ENCODE assay signal across 19 cellular contexts in genomic region chr3:27022096-27022761, GRCh38.
DNase-seq lines count a peak whose midpoint lies in the region; ATAC-seq and TF ChIP-seq lines count a peak whose summit lies in the region.
"Had no signal": no experiment of that assay in that cellular context is flagged by ENCODE, and none has a peak within 500 bp of the region (broad histone marks: within the 10 kb centered on the region; RNA-seq: fewer than 3 reads in every experiment).

No MANE protein-coding gene starts in this region.

- H3K4me3 Mint-ChIP-seq in activated T-helper 1 cell treated with anti-CD3 and anti-CD28 coated beads, Interleukin-12 subunit alpha, Interleukin-12 subunit beta, Interleukin-2, Interleukin-4 antibody, amounts not matched to agents 30 ng/mL and 10 ng/mL and 1 ng/mL, durations not matched to agents 14 hours and 24 hours and 36 hours: no peak overlapping the region
- H3K4me3 Mint-ChIP-seq: central memory CD8-positive, alpha-beta T cell; T-cell had no signal

- H3K9me3 ChIP-seq in OCI-LY1 (ENCODE audit: low read length): no peaks in the 10 kb centered on the region

- no peaks in the 10 kb centered on the region for H3K27me3 Mint-ChIP-seq in activated T-helper 1 cell treated with anti-CD3 and anti-CD28 coated beads, Interleukin-12 subunit alpha, Interleukin-12 subunit beta, Interleukin-2, Interleukin-4 antibody, amounts not matched to agents 30 ng/mL and 10 ng/mL and 1 ng/mL, durations not matched to agents 14 hours and 24 hours and 36 hours (ENCODE audit: insufficient read depth)
- H3K27me3 Mint-ChIP-seq: central memory CD8-positive, alpha-beta T cell; T-cell had no signal

- no peaks in the 10 kb centered on the region for H3K27me3 ChIP-seq in OCI-LY1 (ENCODE audit: insufficient read depth, low read length)

- no peaks in the 10 kb centered on the region for H3K9me2 ChIP-seq in OCI-LY1 (ENCODE audit: low read depth, low read length)

- in situ Hi-C loops in KBM-7 (cut with MboI; ENCODE audit: low pct_unique_long_range_greater_than_20kb, low sequenced_read_pairs): no loop called here

- H3K36me3 ChIP-seq in OCI-LY1 (ENCODE audit: insufficient read depth, low read length): no peaks in the 10 kb centered on the region

- no peaks in the 10 kb centered on the region for H3K4me1 Mint-ChIP-seq in activated T-helper 1 cell treated with anti-CD3 and anti-CD28 coated beads, Interleukin-12 subunit alpha, Interleukin-12 subunit beta, Interleukin-2, Interleukin-4 antibody, amounts not matched to agents 30 ng/mL and 10 ng/mL and 1 ng/mL, durations not matched to agents 14 hours and 24 hours and 36 hours (ENCODE audit: low read depth)
- H3K4me1 Mint-ChIP-seq: central memory CD8-positive, alpha-beta T cell; T-cell had no signal

- H3K36me3 Mint-ChIP-seq in activated T-helper 1 cell treated with anti-CD3 and anti-CD28 coated beads, Interleukin-12 subunit alpha, Interleukin-12 subunit beta, Interleukin-2, Interleukin-4 antibody, amounts not matched to agents 30 ng/mL and 10 ng/mL and 1 ng/mL, durations not matched to agents 14 hours and 24 hours and 36 hours (ENCODE audit: low read depth): no peaks in the 10 kb centered on the region
- H3K36me3 Mint-ChIP-seq: T-cell had no signal

- no peak overlapping the region for H3K27ac Mint-ChIP-seq in activated T-helper 1 cell treated with anti-CD3 and anti-CD28 coated beads, Interleukin-12 subunit alpha, Interleukin-12 subunit beta, Interleukin-2, Interleukin-4 antibody, amounts not matched to agents 30 ng/mL and 10 ng/mL and 1 ng/mL, durations not matched to agents 14 hours and 24 hours and 36 hours
- H3K27ac Mint-ChIP-seq: T-cell had no signal

- H4K20me1 ChIP-seq in OCI-LY1 (ENCODE audit: insufficient read depth, low read length): no peaks in the 10 kb centered on the region

- H3K79me2 ChIP-seq in OCI-LY1 (ENCODE audit: insufficient read depth, low read length): no peaks in the 10 kb centered on the region

- H3K9me3 Mint-ChIP-seq in activated T-helper 1 cell treated with anti-CD3 and anti-CD28 coated beads, Interleukin-12 subunit alpha, Interleukin-12 subunit beta, Interleukin-2, Interleukin-4 antibody, amounts not matched to agents 30 ng/mL and 10 ng/mL and 1 ng/mL, durations not matched to agents 14 hours and 24 hours and 36 hours: peaks cover 4% of the 10 kb centered on the region

- no peaks in the 10 kb centered on the region for H3F3A ChIP-seq in OCI-LY1 (ENCODE audit: insufficient read depth, low read length)

- peak; percentile 53 for DNase-seq in KBM-7
- peak; percentile 36 for DNase-seq in iPS-NIHi11 (ENCODE audit: low spot score)
- no peak for DNase-seq in GM19238 (ENCODE audit: insufficient read length, low spot score)
- no peak for DNase-seq in NCI-H526 treated with DMSO at 0.1 percent for 48 hours (lab: John Stamatoyannopoulos, UW)
- DNase-seq in activated T-helper 1 cell treated with anti-CD3 and anti-CD28 coated beads, Interleukin-12 subunit alpha, Interleukin-12 subunit beta, Interleukin-2, Interleukin-4 antibody, amounts not matched to agents 30 ng/mL and 10 ng/mL and 1 ng/mL, durations not matched to agents 14 hours and 24 hours and 36 hours (ENCODE audit: low spot score): no peak
- DNase-seq: activated gamma-delta T cell treated with Interleukin-2 at 50 U/mL for 16 hours; Calu3; effector memory CD4-positive, alpha-beta T cell; kidney glomerular epithelial cell; NCI-H1694 treated with DMSO at 0.1 percent for 48 hours; NCI-H524; occipital lobe; stimulated activated CD4-positive, alpha-beta T cell treated with anti-CD3 and anti-CD28 coated beads, Interleukin-4, amount 100 ng/mL, for 1 hour; T-cell had no signal

- intact Hi-C loops in activated T-helper 1 cell treated with anti-CD3 and anti-CD28 coated beads, Interleukin-12 subunit alpha, Interleukin-12 subunit beta, Interleukin-2, Interleukin-4 antibody, amounts not matched to agents 30 ng/mL and 10 ng/mL and 1 ng/mL, durations not matched to agents 14 hours and 24 hours and 36 hours (cut with micrococcal nuclease): no loop called here

- no peak overlapping the region for H2AFZ ChIP-seq in OCI-LY1 (ENCODE audit: low read length)

- H3K4me2 ChIP-seq in OCI-LY1 (ENCODE audit: low read length): no peak overlapping the region

- no peaks in the 10 kb centered on the region for H3K4me1 ChIP-seq in OCI-LY1 (ENCODE audit: insufficient read depth, low read length, severe bottlenecking)

- H3K9ac ChIP-seq in OCI-LY1 (ENCODE audit: low read length): no peak overlapping the region

- peak; percentile 48 for TF ChIP-seq CTCF in C4-2B (conservative IDR thresholded peaks at IDR 0.05)
- peak; percentile 23; the same call in 1 of the 2 replicates for TF ChIP-seq CTCF in OCI-LY1 (IDR thresholded peaks at IDR 0.05; ENCODE audit: low read length)

- no peak for ATAC-seq in HG03520 (IDR thresholded peaks at IDR 0.05; ENCODE audit: unreplicated experiment)
- ATAC-seq: activated CD4-positive, CD25-positive, alpha-beta regulatory T cell treated with anti-CD3 and anti-CD28 coated beads, Interleukin-2, amount 50 U/mL, for 24 hours; T-cell had no signal

- peak overlapping the region; percentile 63; the same call in 1 of the 2 replicates for H3K27ac ChIP-seq in C4-2B
- H3K27ac ChIP-seq in OCI-LY1 (ENCODE audit: low read depth, low read length, poor library complexity, severe bottlenecking): no peak overlapping the region

- H3K4me3 ChIP-seq in OCI-LY1 (ENCODE audit: low read depth, low read length, poor library complexity, severe bottlenecking): no peak overlapping the region

Comparison
In these comparisons a context has a peak if more than half of its experiments do, and no peak if none do; other contexts are left out.
1. DNase-seq: peak in KBM-7 (single experiment) and iPS-NIHi11 (single experiment); none in GM19238 (single experiment), NCI-H526 treated with DMSO at 0.1 percent for 48 hours (single experiment) and activated T-helper 1 cell treated with anti-CD3 and anti-CD28 coated beads, Interleukin-12 subunit alpha, Interleukin-12 subunit beta, Interleukin-2, Interleukin-4 antibody, amounts not matched to agents 30 ng/mL and 10 ng/mL and 1 ng/mL, durations not matched to agents 14 hours and 24 hours and 36 hours (single experiment).